ENCODE assay signal across 33 cellular contexts in genomic region chr4:6230502-6230785, GRCh38. TPM values are rescaled to one million over a fixed set of nuclear protein-coding genes. Genes with fewer than 3 reads are reported as not detected.
"Had no signal": no experiment of that assay in that cellular context is flagged by ENCODE, and none has a peak within 500 bp of the region (broad histone marks: within the 10 kb centered on the region; RNA-seq: fewer than 3 reads in every experiment).

No MANE protein-coding gene starts in this region.

- H3K4me3 ChIP-seq: SJSA1 had no signal

- H3K9ac ChIP-seq: SK-N-SH had no signal

- H3K27ac ChIP-seq: SJSA1 had no signal

- H3K4me1 Mint-ChIP-seq: activated CD4-positive, alpha-beta T cell treated with anti-CD3 and anti-CD28 coated beads for 36 hours; activated CD4-positive, alpha-beta T cell treated with anti-CD3 and anti-CD28 coated beads, Interleukin-2, amount 10 ng/mL, durations not matched to agents 7 days and 5 days; activated naive CD4-positive, alpha-beta T cell treated with anti-CD3 and anti-CD28 coated beads, Interleukin-2, amount 10 ng/mL, durations not matched to agents 7 days and 5 days; activated naive CD8-positive, alpha-beta T cell treated with anti-CD3 and anti-CD28 coated beads, Interleukin-2, amount 50 U/mL, for 24 hours; WTC11 had no signal

- H3K4me3 Mint-ChIP-seq: activated CD4-positive, alpha-beta T cell treated with anti-CD3 and anti-CD28 coated beads for 36 hours; activated CD4-positive, alpha-beta T cell treated with anti-CD3 and anti-CD28 coated beads, Interleukin-2, amount 10 ng/mL, durations not matched to agents 7 days and 5 days; activated CD8-positive, alpha-beta T cell treated with anti-CD3 and anti-CD28 coated beads, Interleukin-2, amount 10 ng/mL, durations not matched to agents 7 days and 5 days; activated naive CD4-positive, alpha-beta T cell treated with anti-CD3 and anti-CD28 coated beads, Interleukin-2, amount 10 ng/mL, durations not matched to agents 7 days and 5 days; activated naive CD8-positive, alpha-beta T cell; activated naive CD8-positive, alpha-beta T cell treated with anti-CD3 and anti-CD28 coated beads, Interleukin-2, amount 50 U/mL, for 24 hours; brain; central memory CD8-positive, alpha-beta T cell; T-helper 1 cell treated with Interleukin-12 subunit alpha and Interleukin-12 subunit beta and Interleukin-4 antibody, amounts not matched to agents 30 μg/mL and 1 μg/mL, for 36 hours; T-helper 2 cell treated with Interferon-gamma antibody and Interleukin-4, amounts not matched to agents 5 μg/mL and 100 μg/mL, for 36 hours; WTC11 had no signal

- H3K9me3 ChIP-seq: SJSA1, SK-N-SH had no signal

- H3K4me2 ChIP-seq: SK-N-SH had no signal

- H3K36me3 Mint-ChIP-seq: activated naive CD4-positive, alpha-beta T cell treated with anti-CD3 and anti-CD28 coated beads, Interleukin-2, amount 10 ng/mL, durations not matched to agents 7 days and 5 days; activated naive CD8-positive, alpha-beta T cell; brain; WTC11 had no signal

- H3K27ac Mint-ChIP-seq: activated CD4-positive, alpha-beta T cell treated with anti-CD3 and anti-CD28 coated beads for 36 hours; activated CD4-positive, alpha-beta T cell treated with anti-CD3 and anti-CD28 coated beads, Interleukin-2, amount 10 ng/mL, durations not matched to agents 7 days and 5 days; activated CD8-positive, alpha-beta T cell treated with anti-CD3 and anti-CD28 coated beads, Interleukin-2, amount 10 ng/mL, durations not matched to agents 7 days and 5 days; activated naive CD4-positive, alpha-beta T cell treated with anti-CD3 and anti-CD28 coated beads, Interleukin-2, amount 10 ng/mL, durations not matched to agents 7 days and 5 days; activated naive CD8-positive, alpha-beta T cell; activated naive CD8-positive, alpha-beta T cell treated with anti-CD3 and anti-CD28 coated beads, Interleukin-2, amount 50 U/mL, for 24 hours; brain; T-helper 1 cell treated with Interleukin-12 subunit alpha and Interleukin-12 subunit beta and Interleukin-4 antibody, amounts not matched to agents 30 μg/mL and 1 μg/mL, for 36 hours; T-helper 2 cell treated with Interferon-gamma antibody and Interleukin-4, amounts not matched to agents 5 μg/mL and 100 μg/mL, for 36 hours; WTC11 had no signal

- ATAC-seq: activated CD4-positive, alpha-beta T cell treated with anti-CD3 and anti-CD28 coated beads for 36 hours; activated CD4-positive, CD25-positive, alpha-beta regulatory T cell treated with anti-CD3 and anti-CD28 coated beads, Interleukin-2, amount 50 U/mL, for 24 hours; activated CD8-positive, alpha-beta T cell treated with anti-CD3 and anti-CD28 coated beads, Interleukin-2, amount 10 ng/mL, durations not matched to agents 7 days and 5 days; activated naive CD8-positive, alpha-beta T cell treated with anti-CD3 and anti-CD28 coated beads, Interleukin-2, amount 50 U/mL, for 24 hours; Panc1; WTC11 had no signal

- H3K9me3 Mint-ChIP-seq: activated CD4-positive, alpha-beta T cell treated with anti-CD3 and anti-CD28 coated beads, Interleukin-2, amount 10 ng/mL, durations not matched to agents 7 days and 5 days; activated naive CD4-positive, alpha-beta T cell treated with anti-CD3 and anti-CD28 coated beads, Interleukin-2, amount 10 ng/mL, durations not matched to agents 7 days and 5 days; activated naive CD8-positive, alpha-beta T cell treated with anti-CD3 and anti-CD28 coated beads, Interleukin-2, amount 50 U/mL, for 24 hours; central memory CD8-positive, alpha-beta T cell; T-helper 1 cell treated with Interleukin-12 subunit alpha and Interleukin-12 subunit beta and Interleukin-4 antibody, amounts not matched to agents 30 μg/mL and 1 μg/mL, for 36 hours; T-helper 2 cell treated with Interferon-gamma antibody and Interleukin-4, amounts not matched to agents 5 μg/mL and 100 μg/mL, for 36 hours; WTC11 had no signal

- DNase-seq: activated CD4-positive, alpha-beta T cell treated with anti-CD3 and anti-CD28 coated beads for 36 hours; activated CD4-positive, alpha-beta T cell treated with anti-CD3 and anti-CD28 coated beads, Interleukin-2, amount 10 ng/mL, durations not matched to agents 7 days and 5 days; activated CD4-positive, alpha-beta T cell treated with anti-CD3 and anti-CD28 coated beads, Interleukin-2, amount 50 U/mL, for 48 hours; activated CD8-positive, alpha-beta memory T cell treated with anti-CD3 and anti-CD28 coated beads, Interleukin-2, amount 50 U/mL, for 48 hours; activated CD8-positive, alpha-beta T cell treated with anti-CD3 and anti-CD28 coated beads, Interleukin-2, amount 10 ng/mL, durations not matched to agents 7 days and 5 days; activated effector memory CD4-positive, alpha-beta T cell treated with Interleukin-2 at 50 U/mL for 16 hours; activated naive CD4-positive, alpha-beta T cell treated with anti-CD3 and anti-CD28 coated beads, Interleukin-2, amount 10 ng/mL, durations not matched to agents 7 days and 5 days; activated naive CD8-positive, alpha-beta T cell treated with anti-CD3 and anti-CD28 coated beads, Interleukin-2, amount 50 U/mL, for 24 hours; activated T-cell treated with anti-CD3 and anti-CD28 coated beads, Interleukin-2, amount 50 U/mL, for 48 hours; anterior cingulate cortex; Karpas-422; KBM-7; NCI-H1048; NCI-H1105 treated with DMSO at 0.1 percent for 48 hours; NCI-H1436; NCI-H1694; NCI-H1930; NCI-H2081 treated with DMSO at 0.1 percent for 48 hours; NCI-H345; NCI-H524 treated with DMSO at 0.1 percent for 48 hours; SHP77; SK-N-SH had no signal

- H3K27me3 ChIP-seq: SJSA1 had no signal

- H3K36me3 ChIP-seq: SJSA1 had no signal

- H3K4me1 ChIP-seq: SJSA1 had no signal

RNA-seq across cellular contexts. Expression of gene JAKMIP1, which starts 30.1 kb away (rescaled TPM):
- total RNA-seq: MCF 10A, RPMI7951, SJSA1 had no signal
